Comparison of ENCODE assay signal across 8 cellular contexts in the genomic region with DNA sequence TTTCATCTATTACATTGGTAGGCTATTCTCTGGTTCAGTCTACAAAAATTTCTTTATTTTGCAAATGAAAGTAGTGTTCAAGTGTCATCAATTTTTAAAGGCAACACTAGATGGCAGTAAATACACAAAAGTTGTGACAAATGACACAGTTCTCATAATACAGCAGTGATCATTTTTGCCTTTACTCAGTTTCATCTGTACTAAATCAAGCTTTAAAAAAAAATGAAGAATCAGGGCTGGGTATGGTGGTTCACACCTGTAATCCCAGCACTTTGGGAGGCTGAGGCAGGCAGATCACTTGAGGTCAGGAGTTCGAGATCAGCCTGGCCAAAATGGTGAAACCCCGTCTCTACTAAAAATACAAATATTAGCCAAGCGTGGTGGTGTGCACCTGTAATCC.
A peak's percentile ranks its signal among the peaks of the same experiment; 100 is the strongest.
DNase-seq lines count a peak whose midpoint lies in the region; ATAC-seq and TF ChIP-seq lines count a peak whose summit lies in the region.
"Not testable (repeated sequence)": the region's sequence is repeated elsewhere in the genome, so short reads cannot be mapped to it uniquely, and the experiment has no call there.

No MANE protein-coding gene starts in this region.

- peaks cover 3 to 19% of the 10 kb centered on the region in 2 experiments for H3K36me3 ChIP-seq in SK-N-SH (replicated peaks in 1 of 2; ENCODE audit: control insufficient read depth in 1 of 2, insufficient read depth in 2 of 2, low read length in 1 of 2)
- H3K36me3 ChIP-seq in heart right ventricle: peaks cover 0 to 19% (median 0%) of the 10 kb centered on the region in 9 donors
- H3K36me3 ChIP-seq in uterus: not testable (repeated sequence)

- ATAC-seq in heart right ventricle: peak in 4 of 8 donors; percentile 43 to 60 (median 55)
- peak in 2 of 3 donors; percentile 59 to 70 for ATAC-seq in natural killer cell

- H3K9me2 ChIP-seq in SK-N-SH: not testable (repeated sequence)

- H3K4me1 ChIP-seq in SK-N-SH (ENCODE audit: control insufficient read depth in 1 of 2, insufficient read depth in 2 of 2, low read depth in 1 of 2, low read length in 1 of 2); heart right ventricle; uterus: not testable (repeated sequence)

- peak; percentile 84 for TF ChIP-seq RAD21 in SK-N-SH (IDR thresholded peaks at IDR 0.05; ENCODE audit: low read length)

- not testable (repeated sequence) for H3K4me3 Mint-ChIP-seq in natural killer cell

- not testable (repeated sequence) for H3K9ac ChIP-seq in SK-N-SH

- 100% methylated on average over 3 of the region's 3 CpGs for WGBS in SK-N-SH (ENCODE audit: low lambda C conversion rate)
- 96 to 99% methylated on average over 3 of the region's 3 CpGs for WGBS in heart right ventricle, 2 donors

- intact Hi-C loops in heart right ventricle (cut with DNase I): loop anchor here (1.0 to 10.0 kb wide), 7 partner anchors 201 to 655 kb away; no protein-coding TSS in a partner anchor
- intact Hi-C loops in natural killer cell (cut with micrococcal nuclease): loop anchor here (1.0 to 10.0 kb wide), 3 partner anchors 571 to 693 kb away; no protein-coding TSS in a partner anchor
- intact Hi-C loops in uterus (cut with DNase I; ENCODE audit: low total_unique reads): loop anchor here (10.0 kb wide), 1 partner anchor 651 kb away; no protein-coding TSS in a partner anchor

- TF ChIP-seq CTCF in SK-N-SH (IDR thresholded peaks at IDR 0.05): peak; percentile 74
- TF ChIP-seq CTCF in cardiac fibroblast (IDR thresholded peaks at IDR 0.05; ENCODE audit: low read depth, low read length): peak; percentile 27
- TF ChIP-seq CTCF in heart right ventricle (IDR thresholded peaks at IDR 0.05): peak; percentile 43 to 75 (median 64)
- peak; percentile 78 for TF ChIP-seq CTCF in natural killer cell (IDR thresholded peaks at IDR 0.05)
- TF ChIP-seq CTCF in uterus (IDR thresholded peaks at IDR 0.05): peak; percentile 47 to 62 (median 56)

- POLR2A ChIA-PET in SK-N-SH (lab: Yijun Ruan, JAX): not testable (repeated sequence)

- not testable (repeated sequence) for H2AFZ ChIP-seq in SK-N-SH (ENCODE audit: low read depth)

- H3K79me2 ChIP-seq in SK-N-SH (ENCODE audit: insufficient read depth): not testable (repeated sequence)

- DNase-seq in DMS53 treated with DMSO at 0.1 percent for 48 hours (lab: John Stamatoyannopoulos, UW; ENCODE audit: unreplicated experiment) (peak; percentile 5), HS-27A (ENCODE audit: low read depth) (peak; percentile 38), NCI-H2196 (lab: John Stamatoyannopoulos, UW; ENCODE audit: unreplicated experiment) (peak; percentile 42), SK-N-SH (peak; percentile 36), cardiac fibroblast (ENCODE audit: low read depth in 2 of 2) (peak; percentile 72 to 74)
- not testable (repeated sequence) for DNase-seq in heart right ventricle, natural killer cell, uterus

- not testable (repeated sequence) for H3K36me3 Mint-ChIP-seq in natural killer cell

- not testable (repeated sequence) for H3K27me3 Mint-ChIP-seq in natural killer cell (ENCODE audit: low read depth in 2 of 2)

- not testable (repeated sequence) for H3K4me3 ChIP-seq in SK-N-SH (ENCODE audit: low read depth in 2 of 2, low read length in 1 of 2); cardiac fibroblast (replicated peaks in 1 of 2; ENCODE audit: low read depth in 2 of 2, low read length in 2 of 2); heart right ventricle; uterus

- H3K9me3 ChIP-seq in SK-N-SH, uterus: not testable (repeated sequence)
- peaks cover 0 to 11% (median 0%) of the 10 kb centered on the region in 11 donors for H3K9me3 ChIP-seq in heart right ventricle

- TF ChIP-seq POLR2A in uterus (IDR thresholded peaks at IDR 0.05): not testable (repeated sequence)

- not testable (repeated sequence) for H3K4me2 ChIP-seq in SK-N-SH

- TF ChIP-seq EP300 in SK-N-SH (IDR thresholded peaks at IDR 0.05; ENCODE audit: borderline replicate concordance in 1 of 2, low read depth in 1 of 2, low read length in 1 of 2): not testable (repeated sequence)

- H3K27me3 ChIP-seq in SK-N-SH (ENCODE audit: insufficient read depth); heart right ventricle; uterus: not testable (repeated sequence)

- H4K20me1 ChIP-seq in SK-N-SH (ENCODE audit: insufficient read depth): not testable (repeated sequence)

- H3K27ac Mint-ChIP-seq in natural killer cell: not testable (repeated sequence)

- H3F3A ChIP-seq in SK-N-SH (replicated peaks; ENCODE audit: insufficient read depth): not testable (repeated sequence)

- CTCF ChIA-PET in SK-N-SH (lab: Yijun Ruan, JAX): interaction anchor here (0.6 to 4.2 kb wide), 38 partner anchors 9 to 947 kb away, joined by 3 to 41 read pairs (median 4); no protein-coding TSS in a partner anchor

- not testable (repeated sequence) for H3K27ac ChIP-seq in SK-N-SH (ENCODE audit: low read depth in 2 of 2, low read length in 1 of 2); heart right ventricle; uterus

- H3K9me3 Mint-ChIP-seq in natural killer cell: not testable (repeated sequence)

- not testable (repeated sequence) for H3K4me1 Mint-ChIP-seq in natural killer cell

TF ChIP-seq in SK-N-SH, 30 proteins besides CTCF, POLR2A, EP300 and RAD21:
- TF ChIP-seq SMC3 (IDR thresholded peaks at IDR 0.05; ENCODE audit: low read depth, low read length): peak; percentile 47

Comparison
In these comparisons a context has a peak if more than half of its experiments do, and no peak if none do; other contexts are left out.
1. CTCF ChIP-seq: peak in every context shown above with its lines; median percentile 78 in natural killer cell; 74 in SK-N-SH; 64 in heart right ventricle; 56 in uterus; 27 in cardiac fibroblast.